8 cellular contexts compared by ENCODE assay signal in the genomic region with DNA sequence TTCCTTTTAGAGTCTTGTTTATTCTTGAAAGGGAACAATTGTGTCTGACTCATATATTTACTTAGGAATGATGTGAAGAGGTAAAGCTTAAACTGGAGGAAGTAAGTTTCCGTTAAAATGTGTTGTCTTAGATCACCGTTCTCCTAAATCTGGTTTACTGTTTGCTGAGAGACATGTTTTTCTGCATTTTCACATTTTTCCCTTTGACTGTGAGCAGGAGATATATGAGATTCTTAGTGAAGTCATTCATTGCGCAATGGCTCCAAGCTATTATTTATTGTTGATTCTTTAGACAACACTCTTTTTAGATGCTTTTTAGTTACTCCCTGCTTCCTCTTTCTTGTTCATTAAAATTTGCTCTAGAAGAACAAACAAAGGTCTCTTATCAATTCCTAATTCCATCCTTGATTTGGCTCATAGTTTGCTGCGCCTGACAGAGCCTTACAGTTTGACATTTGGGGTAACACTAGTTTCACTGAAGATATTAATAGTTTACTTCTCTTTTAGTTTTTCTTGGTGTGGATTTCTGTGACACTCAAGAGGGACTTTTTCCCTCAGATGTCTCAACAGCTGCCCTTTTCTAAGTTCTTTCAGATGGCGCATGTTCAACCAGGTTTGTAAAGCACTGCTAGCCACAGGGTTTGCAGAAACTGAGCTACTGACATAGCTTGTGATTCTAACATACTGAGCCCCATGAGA. TPM values are rescaled to one million over a fixed set of nuclear protein-coding genes. Genes with fewer than 3 reads are reported as not detected.
A peak's percentile ranks its signal among the peaks of the same experiment; 100 is the strongest.
DNase-seq lines count a peak whose midpoint lies in the region; ATAC-seq and TF ChIP-seq lines count a peak whose summit lies in the region.

No MANE protein-coding gene starts in this region.

- no peaks in the 10 kb centered on the region for H3K9me3 ChIP-seq in CD8-positive, alpha-beta memory T cell (ENCODE audit: low read length)

- no peaks in the 10 kb centered on the region for H3K27me3 Mint-ChIP-seq in IgD-negative memory B cell
- peaks cover 0 to 4% of the 10 kb centered on the region in 2 donors for H3K27me3 Mint-ChIP-seq in T-cell
- H3K27me3 Mint-ChIP-seq in WTC11 (ENCODE audit: low read depth): no peaks in the 10 kb centered on the region; the same call in 1 of the 2 replicates
- peaks cover 3 to 16% of the 10 kb centered on the region in 2 donors for H3K27me3 Mint-ChIP-seq in CD8-positive, alpha-beta memory T cell

- no peak overlapping the region for H3K27ac ChIP-seq in CD8-positive, alpha-beta memory T cell (ENCODE audit: low read depth, low read length)

- CTCF ChIA-PET in T-cell (lab: Charles Lee): interaction anchor here (0.5 to 1.7 kb wide), 4 partner anchors 16 to 219 kb away, joined by 4 to 10 read pairs (median 4); no protein-coding TSS in a partner anchor
- CTCF ChIA-PET in WTC11 (lab: Charles Lee): interaction anchor here (1.0 to 1.6 kb wide), 2 partner anchors 13 to 22 kb away, joined by 4 to 7 read pairs; no protein-coding TSS in a partner anchor
- CTCF ChIA-PET in CD8-positive, alpha-beta memory T cell (lab: Charles Lee): interaction anchor here (2.2 kb wide), 1 partner anchor 14 kb away, joined by 11 read pairs; no protein-coding TSS in a partner anchor

- H3K27me3 ChIP-seq in CD8-positive, alpha-beta memory T cell (ENCODE audit: insufficient read depth, low read length, poor library complexity, severe bottlenecking): no peaks in the 10 kb centered on the region

- H3K4me3 Mint-ChIP-seq in IgD-negative memory B cell: peak overlapping the region; percentile 26 to 75 (median 54)
- H3K4me3 Mint-ChIP-seq in T-cell: no peak overlapping the region
- no peak overlapping the region for H3K4me3 Mint-ChIP-seq in WTC11
- no peak overlapping the region for H3K4me3 Mint-ChIP-seq in CD8-positive, alpha-beta memory T cell

- DNase-seq in GM12865 (ENCODE audit: low read depth) (peak; percentile 85), foreskin fibroblast (peak; percentile 18 to 53), T-cell (no peak), WTC11 (ENCODE audit: low spot score) (no peak)
- no peak for DNase-seq in CD8-positive, alpha-beta memory T cell

- H3K27ac Mint-ChIP-seq in IgD-negative memory B cell (peak overlapping the region; percentile 80 to 90 (median 86)), T-cell (no peak overlapping the region), WTC11 (no peak overlapping the region)
- no peak overlapping the region for H3K27ac Mint-ChIP-seq in CD8-positive, alpha-beta memory T cell

- TF ChIP-seq CTCF in GM12865 (IDR thresholded peaks at IDR 0.05; ENCODE audit: insufficient read depth, low read depth, low read length, missing control alignments): no peak
- TF ChIP-seq CTCF in foreskin fibroblast (IDR thresholded peaks at IDR 0.05; ENCODE audit: low read depth, low read length): no peak
- no peak for TF ChIP-seq CTCF in WTC11 (IDR thresholded peaks at IDR 0.05)

- POLR2A ChIA-PET in T-cell (lab: Charles Lee): interaction anchor here (0.5 to 0.9 kb wide), 4 partner anchors 16 to 176 kb away, joined by 3 to 6 read pairs (median 3); no protein-coding TSS in a partner anchor
- POLR2A ChIA-PET in WTC11 (lab: Charles Lee): no interaction called here
- POLR2A ChIA-PET in CD8-positive, alpha-beta memory T cell (lab: Charles Lee): interaction anchor here (0.6 to 0.9 kb wide), 2 partner anchors 13 to 204 kb away, joined by 3 read pairs; no protein-coding TSS in a partner anchor

- no peaks in the 10 kb centered on the region for H3K36me3 ChIP-seq in CD8-positive, alpha-beta memory T cell (ENCODE audit: insufficient read depth, low read length)

- ATAC-seq in GM21737 (IDR thresholded peaks at IDR 0.05; ENCODE audit: unreplicated experiment) (peak; percentile 59), T-cell (replicated peaks in 1 of 4) (no peak), HG02588 (IDR thresholded peaks at IDR 0.05; ENCODE audit: unreplicated experiment) (no peak), WTC11 (no peak)

- H3K9me3 Mint-ChIP-seq in IgD-negative memory B cell: peaks cover 0 to 1% (median 0%) of the 10 kb centered on the region in 3 donors
- no peaks in the 10 kb centered on the region for H3K9me3 Mint-ChIP-seq in T-cell
- no peaks in the 10 kb centered on the region for H3K9me3 Mint-ChIP-seq in WTC11
- H3K9me3 Mint-ChIP-seq in CD8-positive, alpha-beta memory T cell: no peaks in the 10 kb centered on the region

- H3K4me1 Mint-ChIP-seq in IgD-negative memory B cell (peaks cover 71 to 80% (median 71%) of the 10 kb centered on the region in 3 donors), T-cell (peaks cover 3 to 19% (median 15%) of the 10 kb centered on the region in 3 donors), WTC11 (no peaks in the 10 kb centered on the region; the same call in 1 of the 2 replicates)
- peaks cover 0 to 5% (median 4%) of the 10 kb centered on the region in 3 donors for H3K4me1 Mint-ChIP-seq in CD8-positive, alpha-beta memory T cell

- H3K4me3 ChIP-seq in GM12865 (ENCODE audit: low read depth, low read length) (peak overlapping the region; percentile 21; the same call in 1 of the 2 replicates), foreskin fibroblast (ENCODE audit: low read depth in 1 of 2, low read length in 2 of 2) (no peak overlapping the region)
- H3K4me3 ChIP-seq in CD8-positive, alpha-beta memory T cell (ENCODE audit: low read length): no peak overlapping the region

- H3K36me3 Mint-ChIP-seq in IgD-negative memory B cell (peaks cover 13% of the 10 kb centered on the region), T-cell (peaks cover 3% of the 10 kb centered on the region), WTC11 (no peaks in the 10 kb centered on the region)
- H3K36me3 Mint-ChIP-seq in CD8-positive, alpha-beta memory T cell: peaks cover 0 to 6% (median 0%) of the 10 kb centered on the region in 3 donors

- H3K4me1 ChIP-seq in CD8-positive, alpha-beta memory T cell (ENCODE audit: insufficient read depth, low read length): no peaks in the 10 kb centered on the region

TF ChIP-seq in WTC11, 78 proteins besides CTCF, POLR2A, EP300 and RAD21:
- TF ChIP-seq CREM (CRISPR knock-in tag; IDR thresholded peaks at IDR 0.05) (no peak), ZNF219 (CRISPR knock-in tag; IDR thresholded peaks at IDR 0.05; ENCODE audit: borderline replicate concordance) (no peak), OVOL2 (CRISPR knock-in tag; IDR thresholded peaks at IDR 0.05; ENCODE audit: borderline replicate concordance) (no peak)
- TF ChIP-seq, protein P1, sequence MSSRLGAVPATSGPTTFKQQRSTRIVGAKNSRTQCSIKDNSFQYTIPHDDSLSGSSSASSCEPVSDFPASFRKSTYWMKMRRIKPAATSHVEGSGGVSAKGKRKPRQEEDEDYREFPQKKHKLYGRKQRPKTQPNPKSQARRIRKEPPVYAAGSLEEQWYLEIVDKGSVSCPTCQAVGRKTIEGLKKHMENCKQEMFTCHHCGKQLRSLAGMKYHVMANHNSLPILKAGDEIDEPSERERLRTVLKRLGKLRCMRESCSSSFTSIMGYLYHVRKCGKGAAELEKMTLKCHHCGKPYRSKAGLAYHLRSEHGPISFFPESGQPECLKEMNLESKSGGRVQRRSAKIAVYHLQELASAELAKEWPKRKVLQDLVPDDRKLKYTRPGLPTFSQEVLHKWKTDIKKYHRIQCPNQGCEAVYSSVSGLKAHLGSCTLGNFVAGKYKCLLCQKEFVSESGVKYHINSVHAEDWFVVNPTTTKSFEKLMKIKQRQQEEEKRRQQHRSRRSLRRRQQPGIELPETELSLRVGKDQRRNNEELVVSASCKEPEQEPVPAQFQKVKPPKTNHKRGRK (CRISPR knock-in tag; IDR thresholded peaks at IDR 0.05; ENCODE audit: borderline replicate concordance): no peak
- TF ChIP-seq, protein P2, sequence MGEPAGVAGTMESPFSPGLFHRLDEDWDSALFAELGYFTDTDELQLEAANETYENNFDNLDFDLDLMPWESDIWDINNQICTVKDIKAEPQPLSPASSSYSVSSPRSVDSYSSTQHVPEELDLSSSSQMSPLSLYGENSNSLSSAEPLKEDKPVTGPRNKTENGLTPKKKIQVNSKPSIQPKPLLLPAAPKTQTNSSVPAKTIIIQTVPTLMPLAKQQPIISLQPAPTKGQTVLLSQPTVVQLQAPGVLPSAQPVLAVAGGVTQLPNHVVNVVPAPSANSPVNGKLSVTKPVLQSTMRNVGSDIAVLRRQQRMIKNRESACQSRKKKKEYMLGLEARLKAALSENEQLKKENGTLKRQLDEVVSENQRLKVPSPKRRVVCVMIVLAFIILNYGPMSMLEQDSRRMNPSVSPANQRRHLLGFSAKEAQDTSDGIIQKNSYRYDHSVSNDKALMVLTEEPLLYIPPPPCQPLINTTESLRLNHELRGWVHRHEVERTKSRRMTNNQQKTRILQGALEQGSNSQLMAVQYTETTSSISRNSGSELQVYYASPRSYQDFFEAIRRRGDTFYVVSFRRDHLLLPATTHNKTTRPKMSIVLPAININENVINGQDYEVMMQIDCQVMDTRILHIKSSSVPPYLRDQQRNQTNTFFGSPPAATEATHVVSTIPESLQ (CRISPR knock-in tag; IDR thresholded peaks at IDR 0.05): no peak
- TF ChIP-seq, protein P3, sequence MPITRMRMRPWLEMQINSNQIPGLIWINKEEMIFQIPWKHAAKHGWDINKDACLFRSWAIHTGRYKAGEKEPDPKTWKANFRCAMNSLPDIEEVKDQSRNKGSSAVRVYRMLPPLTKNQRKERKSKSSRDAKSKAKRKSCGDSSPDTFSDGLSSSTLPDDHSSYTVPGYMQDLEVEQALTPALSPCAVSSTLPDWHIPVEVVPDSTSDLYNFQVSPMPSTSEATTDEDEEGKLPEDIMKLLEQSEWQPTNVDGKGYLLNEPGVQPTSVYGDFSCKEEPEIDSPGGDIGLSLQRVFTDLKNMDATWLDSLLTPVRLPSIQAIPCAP (CRISPR knock-in tag; IDR thresholded peaks at IDR 0.05): no peak
TF ChIP-seq in WTC11: peak in this region for 0.

RNA-seq across cellular contexts. Expression of a gene that starts 11.4 kb away (rescaled TPM):
- 168 TPM for polyA plus RNA-seq in IgD-negative memory B cell
- total RNA-seq in T-cell (1 to 10 TPM; 1.1 to 4.4 (median 2.9) TPM), WTC11 (2021) (not detected in 3 replicates)
- total RNA-seq in CD8-positive, alpha-beta memory T cell: 1 to 10 TPM; 3.6 to 4.7 TPM
- polyA plus RNA-seq in CD8-positive, alpha-beta memory T cell: 14.3 TPM

RNA-seq across cellular contexts. Expression of a gene that starts 39.2 kb away (rescaled TPM):
- 177 TPM for polyA plus RNA-seq in IgD-negative memory B cell
- total RNA-seq in T-cell (100 to 1,000 TPM in 2 of 5 donors, 10 to 100 TPM in 3; 36.7 to 746 (median 39.4) TPM), WTC11 (2021) (0.34 to 0.60 TPM (median 0.42 TPM) in 3 replicates)
- 10 to 100 TPM; 66.8 to 67.1 TPM for total RNA-seq in CD8-positive, alpha-beta memory T cell
- polyA plus RNA-seq in CD8-positive, alpha-beta memory T cell: 253 TPM

RNA-seq across cellular contexts. Expression of a gene that starts 52.0 kb away (rescaled TPM):
- 102 TPM for polyA plus RNA-seq in IgD-negative memory B cell
- 100 to 1,000 TPM; 217 to 338 (median 311) TPM for total RNA-seq in T-cell
- total RNA-seq in WTC11 (2021): 6.2 to 9.8 TPM (median 7.1 TPM) in 3 replicates
- 100 to 1,000 TPM; 320 to 340 TPM for total RNA-seq in CD8-positive, alpha-beta memory T cell
- polyA plus RNA-seq in CD8-positive, alpha-beta memory T cell: 311 TPM

Comparison
In these comparisons a context has a peak if more than half of its experiments do, and no peak if none do; other contexts are left out.
1. DNase-seq: peak in GM12865 (single experiment) and foreskin fibroblast (2 of 2); none in T-cell (0 of 34), WTC11 (single experiment) and CD8-positive, alpha-beta memory T cell (0 of 5).
2. H3K27ac Mint-ChIP-seq: peak in IgD-negative memory B cell (3 of 3); none in T-cell (0 of 2), WTC11 (single experiment) and CD8-positive, alpha-beta memory T cell (0 of 8).
3. H3K4me3 Mint-ChIP-seq: peak in IgD-negative memory B cell (4 of 4); none in T-cell (0 of 3), WTC11 (single experiment) and CD8-positive, alpha-beta memory T cell (0 of 7).
4. RNA of a gene that starts 39.2 kb away (total RNA-seq): 66.8 to 67.1 TPM in CD8-positive, alpha-beta memory T cell and 36.7 to 746 TPM in T-cell; 0.34 to 0.60 TPM in WTC11; every median in the first group is over 10 times any median in the second.
5. RNA of a gene that starts 52.0 kb away (total RNA-seq): 320 to 340 TPM in CD8-positive, alpha-beta memory T cell and 217 to 338 TPM in T-cell; 6.2 to 9.8 TPM in WTC11; every median in the first group is over 10 times any median in the second.